23 cellular contexts compared by ENCODE assay signal in the genomic region with DNA sequence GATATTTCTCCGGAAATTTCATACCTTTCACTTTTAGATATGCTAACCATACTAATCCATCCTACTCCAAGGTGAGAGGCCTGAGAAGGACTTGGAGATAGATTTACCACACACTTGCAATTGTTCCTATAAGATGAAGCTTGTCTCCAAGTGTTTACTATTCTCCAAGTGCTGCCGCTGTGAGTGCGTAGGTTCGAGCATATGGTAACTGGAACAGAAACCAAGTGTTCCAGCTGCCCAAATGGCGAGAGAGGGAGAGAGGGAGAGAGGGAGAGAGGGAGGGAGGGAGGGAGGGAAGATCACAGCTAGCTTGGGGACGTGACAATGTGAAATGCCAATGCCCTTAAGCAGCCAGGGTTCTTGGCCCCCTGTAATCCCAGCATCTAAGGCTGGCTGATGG. TPM values are rescaled to one million over a fixed set of nuclear protein-coding genes. Genes with fewer than 3 reads are reported as not detected.
DNase-seq lines count a peak whose midpoint lies in the region; ATAC-seq, FAIRE-seq and TF ChIP-seq lines count a peak whose summit lies in the region.
"Had no signal": no experiment of that assay in that cellular context is flagged by ENCODE, and none has a peak within 500 bp of the region (broad histone marks: within the 10 kb centered on the region; RNA-seq: fewer than 3 reads in every experiment).

No MANE protein-coding gene starts in this region.

- ATAC-seq in gastrocnemius medialis (peak in 1 of 2 donors; percentile 6), HG03442 (IDR thresholded peaks at IDR 0.05; ENCODE audit: unreplicated experiment) (no peak)
- ATAC-seq: natural killer cell had no signal

- peaks cover 20 to 98% (median 31%) of the 10 kb centered on the region in 3 donors for H3K4me1 ChIP-seq in esophagus squamous epithelium
- H3K4me1 ChIP-seq in gastrocnemius medialis, result peaks cover 39 to 46% of the 10 kb centered on the region in 2 donors
- no peaks in the 10 kb centered on the region for H3K4me1 ChIP-seq in small intestine (ENCODE audit: control insufficient read depth in 2 of 2, insufficient read depth in 1 of 2, low read depth in 1 of 2, low read length in 1 of 2)

- FAIRE-seq in small intestine (lab: Jason Lieb, UNC), result no peak
- no peak for FAIRE-seq in GM19239 (lab: Jason Lieb, UNC)
- FAIRE-seq: GM12891 had no signal

- in situ Hi-C loops in gastrocnemius medialis (cut with MboI; ENCODE audit: low sequenced_read_pairs in 4 of 4), result no loop called here

- H3K4me3 ChIP-seq in AG10803 (ENCODE audit: low read length) (no peak overlapping the region), esophagus squamous epithelium (no peak overlapping the region), gastrocnemius medialis (no peak overlapping the region), small intestine (ENCODE audit: low read depth in 1 of 2, low read length in 2 of 2) (no peak overlapping the region)
- H3K4me3 ChIP-seq: adrenal gland, breast epithelium, spleen had no signal

- no peaks in the 10 kb centered on the region for H3K9me3 ChIP-seq in esophagus squamous epithelium
- H3K9me3 ChIP-seq in gastrocnemius medialis, result no peaks in the 10 kb centered on the region
- H3K9me3 ChIP-seq in small intestine (ENCODE audit: control insufficient read depth, low read depth), result no peaks in the 10 kb centered on the region
- H3K9me3 ChIP-seq: adrenal gland, breast epithelium, spleen had no signal

- peak overlapping the region; percentile 55 to 84 (median 78) for H3K27ac ChIP-seq in esophagus squamous epithelium
- peak overlapping the region; percentile 80 to 87 (median 84) for H3K27ac ChIP-seq in gastrocnemius medialis
- no peak overlapping the region for H3K27ac ChIP-seq in small intestine (ENCODE audit: low read depth in 1 of 2, low read length in 1 of 2)
- H3K27ac ChIP-seq: adrenal gland, spleen had no signal

- DNase-seq in AG10803 (ENCODE audit: low read depth) (peak; percentile 7), NCI-H2171 (lab: John Stamatoyannopoulos, UW) (peak; percentile 71), esophagus squamous epithelium (lab: John Stamatoyannopoulos, UW) (no peak), gastrocnemius medialis (no peak), small intestine (no peak), GM19239 (ENCODE audit: insufficient read length, low spot score) (no peak), activated gamma-delta T cell (lab: John Stamatoyannopoulos, UW) (no peak)
- DNase-seq: activated CD4-positive, alpha-beta T cell treated with anti-CD3 and anti-CD28 coated beads, Interleukin-2, amount 50 U/mL, for 1 hour; activated CD8-positive, alpha-beta memory T cell treated with anti-CD3 and anti-CD28 coated beads, Interleukin-2, amount 50 U/mL, for 4 hours; activated effector memory CD4-positive, alpha-beta T cell treated with Interleukin-2 at 50 U/mL for 16 hours; CD4-positive, alpha-beta T cell; dermis blood vessel endothelial cell; HFFc6; natural killer cell; NCI-H1092; NCI-H2107; OCI-M1; spleen; T-helper 1 cell had no signal

- H3K27me3 ChIP-seq in esophagus squamous epithelium (no peaks in the 10 kb centered on the region), gastrocnemius medialis (no peaks in the 10 kb centered on the region), small intestine (ENCODE audit: control insufficient read depth in 2 of 2, insufficient read depth in 2 of 2, low read length in 2 of 2) (no peaks in the 10 kb centered on the region)
- H3K27me3 ChIP-seq: adrenal gland, breast epithelium, spleen had no signal

- intact Hi-C loops in esophagus squamous epithelium (cut with DNase I) (no loop called here), gastrocnemius medialis (cut with DNase I; ENCODE audit: low total_unique reads) (no loop called here)

- H3K36me3 ChIP-seq in esophagus squamous epithelium (peaks cover 5 to 85% (median 19%) of the 10 kb centered on the region in 3 donors), gastrocnemius medialis (peaks cover 0 to 67% of the 10 kb centered on the region in 2 donors), small intestine (ENCODE audit: control insufficient read depth in 2 of 2, insufficient read depth in 2 of 2, low read length in 2 of 2) (peaks cover 14 to 21% of the 10 kb centered on the region in 2 donors)
- H3K36me3 ChIP-seq: breast epithelium had no signal

- TF ChIP-seq POLR2A in esophagus squamous epithelium (IDR thresholded peaks at IDR 0.05) (no peak), gastrocnemius medialis (IDR thresholded peaks at IDR 0.05) (no peak)

- no peak for TF ChIP-seq CTCF in AG10803 (conservative IDR thresholded peaks at IDR 0.05; ENCODE audit: low read length)
- TF ChIP-seq CTCF in esophagus squamous epithelium (IDR thresholded peaks at IDR 0.05), result no peak
- TF ChIP-seq CTCF in gastrocnemius medialis (IDR thresholded peaks at IDR 0.05 in 4 of 5, conservative IDR thresholded peaks at IDR 0.05 in 1 of 5), result no peak

- 46 to 63% methylated on average over 6 of the region's 6 CpGs for WGBS in esophagus squamous epithelium, 2 donors
- WGBS in small intestine, 3 donors, result 70 to 87% (median 81%) methylated on average over 6 of the region's 6 CpGs

RNA-seq across cellular contexts. Expression of gene ASCC2, which starts 21.5 kb away (rescaled TPM):
- total RNA-seq in esophagus squamous epithelium, result 10 to 100 TPM; 47.5 to 99.7 (median 57.8) TPM
- total RNA-seq in gastrocnemius medialis, result 10 to 100 TPM; 26.4 to 45.2 (median 35.6) TPM
- polyA plus RNA-seq in small intestine, result 10 to 100 TPM; 38.3 to 80.1 (median 73.2) TPM

RNA-seq across cellular contexts. Expression of gene UQCR10, which starts 49.4 kb away (rescaled TPM):
- total RNA-seq in esophagus squamous epithelium (10 to 100 TPM; 50.7 to 94.8 (median 65.0) TPM), gastrocnemius medialis (100 to 1,000 TPM; 119 to 261 (median 179) TPM)
- polyA plus RNA-seq in small intestine, result 100 to 1,000 TPM; 257 to 564 (median 430) TPM

RNA-seq across cellular contexts. Expression of gene ZMAT5, which starts 49.7 kb away (rescaled TPM):
- total RNA-seq in esophagus squamous epithelium, result 10 to 100 TPM; 10.1 to 43.8 (median 18.1) TPM
- 10 to 100 TPM; 23.8 to 38.6 (median 33.8) TPM for total RNA-seq in gastrocnemius medialis
- polyA plus RNA-seq in small intestine, result 10 to 100 TPM; 17.1 to 36.5 (median 29.7) TPM

Comparison
In these comparisons a context has a peak if more than half of its experiments do, and no peak if none do; other contexts are left out.
1. DNase-seq: peak in AG10803 (single experiment) and NCI-H2171 (single experiment); none in esophagus squamous epithelium (single experiment), gastrocnemius medialis (0 of 2), small intestine (single experiment), GM19239 (single experiment) and activated gamma-delta T cell (single experiment).
2. H3K27ac ChIP-seq: peak in esophagus squamous epithelium (4 of 4) and gastrocnemius medialis (4 of 4); none in small intestine (0 of 2).